ENCODE assay signal across 6 cellular contexts in genomic region chr1:158161458-158161857, GRCh38. TPM values are rescaled to one million over a fixed set of nuclear protein-coding genes. Genes with fewer than 3 reads are reported as not detected.
"Had no signal": no experiment of that assay in that cellular context is flagged by ENCODE, and none has a peak within 500 bp of the region (broad histone marks: within the 10 kb centered on the region; RNA-seq: fewer than 3 reads in every experiment).

No MANE protein-coding gene starts in this region.

- H3K4me3 ChIP-seq: GM23248, HAP-1 had no signal

- DNase-seq: GM23248, GOT3, H7, HFFc6 had no signal

RNA-seq across cellular contexts. Expression of gene CD1D, which starts 19.2 kb away (rescaled TPM):
- total RNA-seq: GM23248, HepG2, HFFc6 had no signal
